Comparison of ENCODE assay signal across 1 cellular context in genomic region chr1:113963281-113963906, GRCh38.
TF ChIP-seq lines count a peak whose summit lies in the region.

No MANE protein-coding gene starts in this region.

TF ChIP-seq in H1, 55 proteins besides CTCF, POLR2A, EP300 and RAD21:
- no peak for TF ChIP-seq TAF1 (IDR thresholded peaks at IDR 0.05; ENCODE audit: low read depth, low read length)
- TF ChIP-seq, protein P1, sequence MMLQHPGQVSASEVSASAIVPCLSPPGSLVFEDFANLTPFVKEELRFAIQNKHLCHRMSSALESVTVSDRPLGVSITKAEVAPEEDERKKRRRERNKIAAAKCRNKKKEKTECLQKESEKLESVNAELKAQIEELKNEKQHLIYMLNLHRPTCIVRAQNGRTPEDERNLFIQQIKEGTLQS (IDR thresholded peaks at IDR 0.05; ENCODE audit: insufficient read depth, low read depth, low read length), result no peak
- TF ChIP-seq EGR1 (IDR thresholded peaks at IDR 0.05; ENCODE audit: borderline replicate concordance, low read depth, low read length), result no peak
- no peak for TF ChIP-seq JUND (IDR thresholded peaks at IDR 0.05; ENCODE audit: low read length)
- no peak for TF ChIP-seq RFX5 (IDR thresholded peaks at IDR 0.05; ENCODE audit: borderline replicate concordance, low read depth, low read length)
- no peak for TF ChIP-seq E2F6 (IDR thresholded peaks at IDR 0.05)
- no peak for TF ChIP-seq SRF (IDR thresholded peaks at IDR 0.05; ENCODE audit: low read depth, low read length)
- TF ChIP-seq POU5F1 (IDR thresholded peaks at IDR 0.05; ENCODE audit: low read depth, low read length), result no peak
- no peak for TF ChIP-seq CHD2 (IDR thresholded peaks at IDR 0.05; ENCODE audit: low read length)
- TF ChIP-seq JUN (IDR thresholded peaks at IDR 0.05; ENCODE audit: low read depth, low read length), result no peak
- no peak for TF ChIP-seq KDM5A (IDR thresholded peaks at IDR 0.05; ENCODE audit: low read length)
- TF ChIP-seq SP4 (IDR thresholded peaks at IDR 0.05; ENCODE audit: low read length), result no peak
- TF ChIP-seq RXRA (IDR thresholded peaks at IDR 0.05; ENCODE audit: insufficient read depth, low read depth, low read length), result no peak
- no peak for TF ChIP-seq CBX8 (IDR thresholded peaks at IDR 0.05; ENCODE audit: borderline replicate concordance, low read depth, low read length)
- TF ChIP-seq NANOG (IDR thresholded peaks at IDR 0.05; ENCODE audit: insufficient read depth, low read depth, low read length, poor library complexity, severe bottlenecking), result no peak
- no peak for TF ChIP-seq KDM4A (IDR thresholded peaks at IDR 0.05; ENCODE audit: low read depth, low read length, severe bottlenecking)
- no peak for TF ChIP-seq BCL11A (IDR thresholded peaks at IDR 0.05; ENCODE audit: low read depth in 2 of 2, low read length in 2 of 2)
- no peak for TF ChIP-seq GABPA (IDR thresholded peaks at IDR 0.05; ENCODE audit: borderline replicate concordance, insufficient read depth, low read length)
- no peak for TF ChIP-seq CREB1 (IDR thresholded peaks at IDR 0.05)
